ENCODE assay signal across 12 cellular contexts in genomic region chr6:139407718-139408222, GRCh38. TPM values are rescaled to one million over a fixed set of nuclear protein-coding genes. Genes with fewer than 3 reads are reported as not detected.
DNase-seq lines count a peak whose midpoint lies in the region; ATAC-seq, FAIRE-seq and TF ChIP-seq lines count a peak whose summit lies in the region.
"Had no signal": no experiment of that assay in that cellular context is flagged by ENCODE, and none has a peak within 500 bp of the region (broad histone marks: within the 10 kb centered on the region; RNA-seq: fewer than 3 reads in every experiment).

No MANE protein-coding gene starts in this region.

- no peaks in the 10 kb centered on the region for H3K9me3 ChIP-seq in esophagus muscularis mucosa
- no peaks in the 10 kb centered on the region for H3K9me3 ChIP-seq in parathyroid adenoma (ENCODE audit: control insufficient read depth, low read length)
- H3K9me3 ChIP-seq: prostate gland had no signal

- intact Hi-C loops in esophagus muscularis mucosa (cut with DNase I), result no loop called here

- H2AFZ ChIP-seq in parathyroid adenoma, result peak overlapping the region; percentile 22

- H3K27me3 ChIP-seq in esophagus muscularis mucosa (no peaks in the 10 kb centered on the region), parathyroid adenoma (ENCODE audit: control insufficient read depth, insufficient read depth, low read length) (no peaks in the 10 kb centered on the region)

- peak; percentile 90 for FAIRE-seq in RCC 7860 (lab: Jason Lieb, UNC)
- FAIRE-seq: TTC549 had no signal

- no peak overlapping the region for H3K4me2 ChIP-seq in parathyroid adenoma (ENCODE audit: low read length)

- no peak for TF ChIP-seq POLR2A in esophagus muscularis mucosa (IDR thresholded peaks at IDR 0.05; ENCODE audit: low read depth)

- no peak for TF ChIP-seq EP300 in esophagus muscularis mucosa (IDR thresholded peaks at IDR 0.05)

- H3K9ac ChIP-seq in parathyroid adenoma, result no peak overlapping the region

- no peak overlapping the region for H3K4me3 ChIP-seq in esophagus muscularis mucosa
- no peak overlapping the region for H3K4me3 ChIP-seq in parathyroid adenoma (ENCODE audit: low read depth, low read length)
- H3K4me3 ChIP-seq: prostate gland had no signal

- ATAC-seq in GM19397 (IDR thresholded peaks at IDR 0.05; ENCODE audit: unreplicated experiment), result no peak
- ATAC-seq: left lobe of liver had no signal

- H3K27ac ChIP-seq in esophagus muscularis mucosa (replicated peaks in 1 of 4) (peak overlapping the region in 2 of 4 donors; percentile 21 to 26), parathyroid adenoma (no peak overlapping the region)
- H3K27ac ChIP-seq: prostate gland had no signal

- WGBS in esophagus muscularis mucosa, result 44% methylated on average over 4 of the region's 4 CpGs

- TF ChIP-seq CTCF in esophagus muscularis mucosa (IDR thresholded peaks at IDR 0.05), result no peak
- TF ChIP-seq CTCF in parathyroid adenoma (IDR thresholded peaks at IDR 0.05), result no peak
- TF ChIP-seq CTCF in GM10266 (IDR thresholded peaks at IDR 0.05; ENCODE audit: control insufficient read depth, insufficient read depth, low read depth, missing control alignments), result no peak

- H3K79me2 ChIP-seq in parathyroid adenoma, result no peaks in the 10 kb centered on the region

- peaks cover 0 to 24% (median 9%) of the 10 kb centered on the region in 4 donors for H3K4me1 ChIP-seq in esophagus muscularis mucosa
- H3K4me1 ChIP-seq in parathyroid adenoma, result peaks cover 8% of the 10 kb centered on the region

- in situ Hi-C loops in KBM-7 (cut with MboI; ENCODE audit: low pct_unique_long_range_greater_than_20kb, low sequenced_read_pairs), result no loop called here

- DNase-seq in DMS114 treated with DMSO at 0.1 percent for 48 hours (lab: John Stamatoyannopoulos, UW; ENCODE audit: unreplicated experiment) (peak; percentile 19), RCC 7860 (ENCODE audit: low spot score) (peak; percentile 98), esophagus muscularis mucosa (ENCODE audit: extremely low spot score) (peak; percentile 26), KBM-7 (no peak), NCI-H146 (lab: John Stamatoyannopoulos, UW) (no peak), GM10266 (ENCODE audit: extremely low spot score) (no peak)
- DNase-seq: DMS 273 treated with DMSO at 0.1 percent for 48 hours had no signal

- H3K36me3 ChIP-seq in esophagus muscularis mucosa (no peaks in the 10 kb centered on the region), parathyroid adenoma (ENCODE audit: control insufficient read depth, insufficient read depth, low read length) (no peaks in the 10 kb centered on the region)
- H3K36me3 ChIP-seq: prostate gland had no signal

RNA-seq across cellular contexts. Expression of gene CITED2, which starts 33.3 kb away (rescaled TPM):
- 100 to 1,000 TPM; 144 to 844 (median 324) TPM for total RNA-seq in esophagus muscularis mucosa

Comparison
In these comparisons a context has a peak if more than half of its experiments do, and no peak if none do; other contexts are left out.
1. DNase-seq: peak in DMS114 treated with DMSO at 0.1 percent for 48 hours (single experiment), RCC 7860 (single experiment) and esophagus muscularis mucosa (single experiment); none in KBM-7 (single experiment), NCI-H146 (single experiment) and GM10266 (single experiment).